ENCODE assay signal across 1 cellular context in the genomic region with DNA sequence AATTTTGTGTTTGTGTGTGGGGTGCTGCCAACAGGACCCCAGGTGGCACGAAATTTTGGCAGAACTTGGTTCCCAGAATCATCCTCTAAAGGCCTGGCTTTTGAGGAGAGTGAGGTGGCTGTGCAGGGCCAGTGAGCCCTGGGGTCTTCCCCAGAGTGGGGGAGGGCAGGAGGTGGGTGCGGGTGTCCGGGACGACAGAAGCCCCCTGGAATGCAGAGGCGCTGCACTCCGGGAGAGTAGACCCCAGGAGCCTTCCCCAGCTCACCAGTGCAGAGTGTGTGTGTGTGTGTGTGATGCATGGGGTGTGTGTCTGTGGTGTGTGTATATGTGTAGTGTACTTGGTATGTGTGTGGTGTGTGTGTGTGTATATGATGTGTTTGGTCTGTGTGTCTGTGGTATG.
TF ChIP-seq lines count a peak whose summit lies in the region.

No MANE protein-coding gene starts in this region.

TF ChIP-seq in H1, 55 proteins besides CTCF, POLR2A, EP300 and RAD21:
- no peak for TF ChIP-seq KDM1A (IDR thresholded peaks at IDR 0.05; ENCODE audit: borderline replicate concordance, low read length)
- TF ChIP-seq MAFK (IDR thresholded peaks at IDR 0.05; ENCODE audit: low read depth, low read length), result no peak
- TF ChIP-seq TAF1 (IDR thresholded peaks at IDR 0.05; ENCODE audit: low read depth, low read length), result no peak
- TF ChIP-seq, protein P1, sequence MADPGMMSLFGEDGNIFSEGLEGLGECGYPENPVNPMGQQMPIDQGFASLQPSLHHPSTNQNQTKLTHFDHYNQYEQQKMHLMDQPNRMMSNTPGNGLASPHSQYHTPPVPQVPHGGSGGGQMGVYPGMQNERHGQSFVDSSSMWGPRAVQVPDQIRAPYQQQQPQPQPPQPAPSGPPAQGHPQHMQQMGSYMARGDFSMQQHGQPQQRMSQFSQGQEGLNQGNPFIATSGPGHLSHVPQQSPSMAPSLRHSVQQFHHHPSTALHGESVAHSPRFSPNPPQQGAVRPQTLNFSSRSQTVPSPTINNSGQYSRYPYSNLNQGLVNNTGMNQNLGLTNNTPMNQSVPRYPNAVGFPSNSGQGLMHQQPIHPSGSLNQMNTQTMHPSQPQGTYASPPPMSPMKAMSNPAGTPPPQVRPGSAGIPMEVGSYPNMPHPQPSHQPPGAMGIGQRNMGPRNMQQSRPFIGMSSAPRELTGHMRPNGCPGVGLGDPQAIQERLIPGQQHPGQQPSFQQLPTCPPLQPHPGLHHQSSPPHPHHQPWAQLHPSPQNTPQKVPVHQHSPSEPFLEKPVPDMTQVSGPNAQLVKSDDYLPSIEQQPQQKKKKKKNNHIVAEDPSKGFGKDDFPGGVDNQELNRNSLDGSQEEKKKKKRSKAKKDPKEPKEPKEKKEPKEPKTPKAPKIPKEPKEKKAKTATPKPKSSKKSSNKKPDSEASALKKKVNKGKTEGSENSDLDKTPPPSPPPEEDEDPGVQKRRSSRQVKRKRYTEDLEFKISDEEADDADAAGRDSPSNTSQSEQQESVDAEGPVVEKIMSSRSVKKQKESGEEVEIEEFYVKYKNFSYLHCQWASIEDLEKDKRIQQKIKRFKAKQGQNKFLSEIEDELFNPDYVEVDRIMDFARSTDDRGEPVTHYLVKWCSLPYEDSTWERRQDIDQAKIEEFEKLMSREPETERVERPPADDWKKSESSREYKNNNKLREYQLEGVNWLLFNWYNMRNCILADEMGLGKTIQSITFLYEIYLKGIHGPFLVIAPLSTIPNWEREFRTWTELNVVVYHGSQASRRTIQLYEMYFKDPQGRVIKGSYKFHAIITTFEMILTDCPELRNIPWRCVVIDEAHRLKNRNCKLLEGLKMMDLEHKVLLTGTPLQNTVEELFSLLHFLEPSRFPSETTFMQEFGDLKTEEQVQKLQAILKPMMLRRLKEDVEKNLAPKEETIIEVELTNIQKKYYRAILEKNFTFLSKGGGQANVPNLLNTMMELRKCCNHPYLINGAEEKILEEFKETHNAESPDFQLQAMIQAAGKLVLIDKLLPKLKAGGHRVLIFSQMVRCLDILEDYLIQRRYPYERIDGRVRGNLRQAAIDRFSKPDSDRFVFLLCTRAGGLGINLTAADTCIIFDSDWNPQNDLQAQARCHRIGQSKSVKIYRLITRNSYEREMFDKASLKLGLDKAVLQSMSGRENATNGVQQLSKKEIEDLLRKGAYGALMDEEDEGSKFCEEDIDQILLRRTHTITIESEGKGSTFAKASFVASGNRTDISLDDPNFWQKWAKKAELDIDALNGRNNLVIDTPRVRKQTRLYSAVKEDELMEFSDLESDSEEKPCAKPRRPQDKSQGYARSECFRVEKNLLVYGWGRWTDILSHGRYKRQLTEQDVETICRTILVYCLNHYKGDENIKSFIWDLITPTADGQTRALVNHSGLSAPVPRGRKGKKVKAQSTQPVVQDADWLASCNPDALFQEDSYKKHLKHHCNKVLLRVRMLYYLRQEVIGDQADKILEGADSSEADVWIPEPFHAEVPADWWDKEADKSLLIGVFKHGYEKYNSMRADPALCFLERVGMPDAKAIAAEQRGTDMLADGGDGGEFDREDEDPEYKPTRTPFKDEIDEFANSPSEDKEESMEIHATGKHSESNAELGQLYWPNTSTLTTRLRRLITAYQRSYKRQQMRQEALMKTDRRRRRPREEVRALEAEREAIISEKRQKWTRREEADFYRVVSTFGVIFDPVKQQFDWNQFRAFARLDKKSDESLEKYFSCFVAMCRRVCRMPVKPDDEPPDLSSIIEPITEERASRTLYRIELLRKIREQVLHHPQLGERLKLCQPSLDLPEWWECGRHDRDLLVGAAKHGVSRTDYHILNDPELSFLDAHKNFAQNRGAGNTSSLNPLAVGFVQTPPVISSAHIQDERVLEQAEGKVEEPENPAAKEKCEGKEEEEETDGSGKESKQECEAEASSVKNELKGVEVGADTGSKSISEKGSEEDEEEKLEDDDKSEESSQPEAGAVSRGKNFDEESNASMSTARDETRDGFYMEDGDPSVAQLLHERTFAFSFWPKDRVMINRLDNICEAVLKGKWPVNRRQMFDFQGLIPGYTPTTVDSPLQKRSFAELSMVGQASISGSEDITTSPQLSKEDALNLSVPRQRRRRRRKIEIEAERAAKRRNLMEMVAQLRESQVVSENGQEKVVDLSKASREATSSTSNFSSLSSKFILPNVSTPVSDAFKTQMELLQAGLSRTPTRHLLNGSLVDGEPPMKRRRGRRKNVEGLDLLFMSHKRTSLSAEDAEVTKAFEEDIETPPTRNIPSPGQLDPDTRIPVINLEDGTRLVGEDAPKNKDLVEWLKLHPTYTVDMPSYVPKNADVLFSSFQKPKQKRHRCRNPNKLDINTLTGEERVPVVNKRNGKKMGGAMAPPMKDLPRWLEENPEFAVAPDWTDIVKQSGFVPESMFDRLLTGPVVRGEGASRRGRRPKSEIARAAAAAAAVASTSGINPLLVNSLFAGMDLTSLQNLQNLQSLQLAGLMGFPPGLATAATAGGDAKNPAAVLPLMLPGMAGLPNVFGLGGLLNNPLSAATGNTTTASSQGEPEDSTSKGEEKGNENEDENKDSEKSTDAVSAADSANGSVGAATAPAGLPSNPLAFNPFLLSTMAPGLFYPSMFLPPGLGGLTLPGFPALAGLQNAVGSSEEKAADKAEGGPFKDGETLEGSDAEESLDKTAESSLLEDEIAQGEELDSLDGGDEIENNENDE (IDR thresholded peaks at IDR 0.05; ENCODE audit: insufficient replicate concordance, low read length), result no peak
- no peak for TF ChIP-seq JUN (IDR thresholded peaks at IDR 0.05; ENCODE audit: low read depth, low read length)
- TF ChIP-seq YY1 (IDR thresholded peaks at IDR 0.05; ENCODE audit: low read depth, low read length), result no peak
- no peak for TF ChIP-seq KDM4A (IDR thresholded peaks at IDR 0.05; ENCODE audit: low read depth, low read length, severe bottlenecking)
- TF ChIP-seq RFX5 (IDR thresholded peaks at IDR 0.05; ENCODE audit: borderline replicate concordance, low read depth, low read length), result no peak
- no peak for TF ChIP-seq TCF12 (IDR thresholded peaks at IDR 0.05; ENCODE audit: low read depth, low read length)
- TF ChIP-seq ZNF274 (IDR thresholded peaks at IDR 0.05; ENCODE audit: borderline replicate concordance, extremely low read depth, low read length), result no peak
- TF ChIP-seq SP1 (IDR thresholded peaks at IDR 0.05; ENCODE audit: low read depth, low read length), result no peak
- TF ChIP-seq EZH2 (IDR thresholded peaks at IDR 0.05; ENCODE audit: low read depth, low read length, severe bottlenecking), result no peak
- TF ChIP-seq KDM5A (IDR thresholded peaks at IDR 0.05; ENCODE audit: low read length), result no peak
- no peak for TF ChIP-seq TAF7 (optimal IDR thresholded peaks at IDR 0.05; ENCODE audit: borderline replicate concordance, low read depth, low read length)
- no peak for TF ChIP-seq SUZ12 (IDR thresholded peaks at IDR 0.05; ENCODE audit: low read length)
- no peak for TF ChIP-seq CREB1 (IDR thresholded peaks at IDR 0.05)
- no peak for TF ChIP-seq POU5F1 (IDR thresholded peaks at IDR 0.05; ENCODE audit: low read depth, low read length)
- TF ChIP-seq HDAC2 (IDR thresholded peaks at IDR 0.05; ENCODE audit: borderline replicate concordance in 1 of 2, low read depth in 2 of 2, low read length in 2 of 2), result no peak
- TF ChIP-seq CHD1 (IDR thresholded peaks at IDR 0.05; ENCODE audit: low read depth, low read length), result no peak
- TF ChIP-seq EGR1 (IDR thresholded peaks at IDR 0.05; ENCODE audit: borderline replicate concordance, low read depth, low read length), result no peak
